Comparison of ENCODE assay signal across 23 cellular contexts in the genomic region with DNA sequence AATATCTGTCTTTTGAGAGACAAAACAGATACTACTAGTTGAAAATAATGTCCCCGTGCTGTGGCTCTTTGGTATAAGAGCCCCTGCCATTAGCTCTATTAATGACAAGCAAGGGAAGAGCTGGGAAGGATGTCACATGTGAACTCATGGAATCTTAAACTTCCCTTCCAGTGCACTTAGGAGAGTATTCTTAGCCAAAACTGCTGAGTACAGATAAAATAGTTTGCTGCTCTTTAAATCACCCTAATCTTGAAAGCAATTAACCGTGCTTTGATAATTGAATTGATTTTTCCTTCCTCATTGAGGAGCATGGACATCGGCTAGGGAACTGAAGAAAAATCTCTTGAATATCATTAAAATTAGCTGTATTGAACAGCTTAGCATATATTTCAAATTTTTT.
"Had no signal": no experiment of that assay in that cellular context is flagged by ENCODE, and none has a peak within 500 bp of the region (broad histone marks: within the 10 kb centered on the region; RNA-seq: fewer than 3 reads in every experiment).

No MANE protein-coding gene starts in this region.

- DNase-seq: colonic mucosa; cortex of kidney; effector CD4-positive, alpha-beta T cell; effector memory CD4-positive, alpha-beta T cell; foreskin keratinocyte; heart left ventricle; hypothalamus; immature natural killer cell; islet precursor cell; kidney; kidney glomerular epithelial cell; left colon; left ventricle myocardium inferior; lower lobe of right lung; mesenchymal stem cell; midbrain; naive thymus-derived CD4-positive, alpha-beta T cell had no signal

- H3K4me3 ChIP-seq: colonic mucosa, esophagus muscularis mucosa, gastroesophageal sphincter, heart left ventricle, hepatocyte, left ventricle myocardium inferior, lower lobe of right lung had no signal

- FAIRE-seq: endothelial cell of umbilical vein, frontal cortex, kidney had no signal

- H3K4me2 ChIP-seq: hepatocyte had no signal

- H2AFZ ChIP-seq: hepatocyte had no signal

- H3K36me3 ChIP-seq: colonic mucosa, esophagus muscularis mucosa, gastroesophageal sphincter, heart left ventricle, left ventricle myocardium inferior, lower lobe of right lung had no signal

- H3K4me1 ChIP-seq: colonic mucosa, esophagus muscularis mucosa, foreskin keratinocyte, gastroesophageal sphincter, heart left ventricle, left ventricle myocardium inferior, lower lobe of right lung had no signal

- H3K79me2 ChIP-seq: hepatocyte had no signal

- H3K9me3 ChIP-seq: colonic mucosa, lower lobe of right lung had no signal

- ATAC-seq: gastroesophageal sphincter; heart left ventricle; left colon; left lobe of liver; lower lobe of right lung; naive thymus-derived CD4-positive, alpha-beta T cell had no signal

- H3K27me3 ChIP-seq: colonic mucosa, esophagus muscularis mucosa, foreskin keratinocyte, gastroesophageal sphincter, hepatocyte had no signal

- H3K27ac ChIP-seq: colonic mucosa, esophagus muscularis mucosa, foreskin keratinocyte, gastroesophageal sphincter, heart left ventricle, hepatocyte, left ventricle myocardium inferior, lower lobe of right lung had no signal
